In genomic region chr13:33182729-33183128, GRCh38 we compare ENCODE assay signal across 12 cellular contexts.
DNase-seq lines count a peak whose midpoint lies in the region; ATAC-seq and TF ChIP-seq lines count a peak whose summit lies in the region.
"Had no signal": no experiment of that assay in that cellular context is flagged by ENCODE, and none has a peak within 500 bp of the region (broad histone marks: within the 10 kb centered on the region; RNA-seq: fewer than 3 reads in every experiment).

No MANE protein-coding gene starts in this region.

- H3K27me3 ChIP-seq in GM23248 (replicated peaks; ENCODE audit: insufficient read depth) (no peaks in the 10 kb centered on the region), Karpas-422 (ENCODE audit: low read length) (no peaks in the 10 kb centered on the region)

- H3K9me3 ChIP-seq in GM23248 (ENCODE audit: low read depth) (no peaks in the 10 kb centered on the region), Karpas-422 (ENCODE audit: low read length) (no peaks in the 10 kb centered on the region)

- peak; percentile 61 for ATAC-seq in GM18511 (IDR thresholded peaks at IDR 0.05; ENCODE audit: unreplicated experiment)

- TF ChIP-seq CTCF in nephron (IDR thresholded peaks at IDR 0.05; ENCODE audit: unreplicated experiment in 3 of 3) (no peak), progenitor cell of endocrine pancreas (IDR thresholded peaks at IDR 0.05; ENCODE audit: unreplicated experiment) (no peak)

- H3K9ac ChIP-seq in GM23248: no peak overlapping the region
- H3K9ac ChIP-seq in Karpas-422 (ENCODE audit: low read length): no peak overlapping the region

- DNase-seq in GM23248 (no peak), NCI-H2171 treated with DMSO at 0.1 percent for 48 hours (lab: John Stamatoyannopoulos, UW) (peak; percentile 67), cortex of kidney (lab: John Stamatoyannopoulos, UW) (no peak), activated T-cell treated with anti-CD3 and anti-CD28 coated beads for 4 hours (no peak), progenitor cell of endocrine pancreas (ENCODE audit: low spot score, unreplicated experiment) (no peak), Karpas-422 (no peak)
- DNase-seq: activated gamma-delta T cell treated with Interleukin-2 at 50 U/mL for 16 hours, Calu3, midbrain, MM.1S had no signal

- H3K79me2 ChIP-seq in GM23248 (ENCODE audit: insufficient read depth): peaks cover 96% of the 10 kb centered on the region
- H3K79me2 ChIP-seq in Karpas-422 (ENCODE audit: low read length): no peaks in the 10 kb centered on the region

- in situ Hi-C loops in GM23248 (cut with MboI): no loop called here

- H2AFZ ChIP-seq in GM23248 (no peak overlapping the region), Karpas-422 (ENCODE audit: low read length) (no peak overlapping the region)

- H3K36me3 ChIP-seq in GM23248 (ENCODE audit: low read depth) (peaks cover 8% of the 10 kb centered on the region; the same call in 1 of the 2 replicates), Karpas-422 (ENCODE audit: insufficient read depth, low read length) (no peaks in the 10 kb centered on the region)

- H3K4me3 Mint-ChIP-seq in nephron: peak overlapping the region in 1 of 3 experiments; percentile 0
- no peak overlapping the region for H3K4me3 Mint-ChIP-seq in progenitor cell of endocrine pancreas (ENCODE audit: low read depth)

- H3K4me3 ChIP-seq in GM23248 (no peak overlapping the region), Karpas-422 (ENCODE audit: low read length) (no peak overlapping the region)

- H3K27ac ChIP-seq in GM23248 (0 out of 2 replicates have a peak overlapping the region, but pooled peaks have one; percentile 61), Karpas-422 (ENCODE audit: low read length) (no peak overlapping the region)

- H3K9me2 ChIP-seq in GM23248 (ENCODE audit: insufficient read depth): no peaks in the 10 kb centered on the region
- H3K9me2 ChIP-seq in Karpas-422 (replicated peaks; ENCODE audit: insufficient read depth, low read length): no peaks in the 10 kb centered on the region

- H3K4me1 Mint-ChIP-seq in nephron (peaks cover 81% of the 10 kb centered on the region), progenitor cell of endocrine pancreas (ENCODE audit: low read depth) (peaks cover 25% of the 10 kb centered on the region)

- no peaks in the 10 kb centered on the region for H3K27me3 Mint-ChIP-seq in nephron (ENCODE audit: low read depth)
- H3K27me3 Mint-ChIP-seq in progenitor cell of endocrine pancreas: peaks cover 6% of the 10 kb centered on the region

- H3K9me3 Mint-ChIP-seq in nephron: no peaks in the 10 kb centered on the region
- no peaks in the 10 kb centered on the region for H3K9me3 Mint-ChIP-seq in progenitor cell of endocrine pancreas (ENCODE audit: low read depth)

- H3K27ac Mint-ChIP-seq in nephron (peak overlapping the region; percentile 55 to 96 (median 75)), progenitor cell of endocrine pancreas (no peak overlapping the region)

- no peaks in the 10 kb centered on the region for H3K36me3 Mint-ChIP-seq in nephron (ENCODE audit: low read depth)
- H3K36me3 Mint-ChIP-seq in progenitor cell of endocrine pancreas (ENCODE audit: insufficient read depth): no peaks in the 10 kb centered on the region

- peaks cover 34% of the 10 kb centered on the region for H3F3A ChIP-seq in GM23248 (ENCODE audit: insufficient read depth)

- peaks cover 36% of the 10 kb centered on the region for H3K4me1 ChIP-seq in GM23248 (ENCODE audit: insufficient read depth)
- no peaks in the 10 kb centered on the region for H3K4me1 ChIP-seq in Karpas-422 (ENCODE audit: low read length)

- 98% methylated on average over 9 of the region's 9 CpGs for WGBS in GM23248 (ENCODE audit: low coverage in 1 of 2, low lambda C conversion rate in 2 of 2, missing lambda C conversion rate in 2 of 2), 2 experiments

- H4K20me1 ChIP-seq in GM23248 (ENCODE audit: insufficient read depth) (peaks cover 10% of the 10 kb centered on the region; the same call in 1 of the 2 replicates), Karpas-422 (ENCODE audit: insufficient read depth, low read depth, low read length) (no peaks in the 10 kb centered on the region)

- H3K4me2 ChIP-seq in GM23248 (ENCODE audit: unreplicated experiment) (no peak overlapping the region), Karpas-422 (ENCODE audit: low read depth, low read length, poor library complexity, severe bottlenecking) (no peak overlapping the region)
